23 cellular contexts compared by ENCODE assay signal in the genomic region with DNA sequence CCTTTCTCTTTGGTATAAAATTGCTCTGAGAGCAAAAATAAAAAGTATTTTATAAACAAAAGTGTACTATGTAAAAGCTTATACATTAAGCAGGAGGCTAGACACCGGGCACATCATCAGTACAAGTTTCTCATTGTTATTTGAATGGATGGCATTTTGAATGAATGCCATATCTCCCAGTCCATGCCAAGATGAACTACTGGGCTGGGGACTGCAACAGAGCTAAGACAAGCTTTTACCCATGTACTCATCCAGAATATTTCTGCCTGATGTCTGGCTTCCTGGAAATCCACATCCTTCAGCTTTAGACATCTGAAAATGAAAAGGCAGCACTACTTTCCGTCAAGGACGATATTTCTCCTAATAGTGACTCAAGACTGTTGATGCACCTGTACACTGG.
DNase-seq lines count a peak whose midpoint lies in the region; ATAC-seq and TF ChIP-seq lines count a peak whose summit lies in the region.
"Had no signal": no experiment of that assay in that cellular context is flagged by ENCODE, and none has a peak within 500 bp of the region (broad histone marks: within the 10 kb centered on the region; RNA-seq: fewer than 3 reads in every experiment).

No MANE protein-coding gene starts in this region.

- no peak overlapping the region for H3K4me3 Mint-ChIP-seq in CD4-positive, alpha-beta T cell
- H3K4me3 Mint-ChIP-seq: H9 had no signal

- no peaks in the 10 kb centered on the region for H3K4me1 ChIP-seq in testis
- H3K4me1 ChIP-seq: Peyer's patch had no signal

- no peaks in the 10 kb centered on the region for H3K9me3 ChIP-seq in testis
- H3K9me3 ChIP-seq in CD4-positive, alpha-beta T cell (ENCODE audit: control insufficient read depth, low read length) = no peaks in the 10 kb centered on the region
- H3K9me3 ChIP-seq: Peyer's patch had no signal

- H3K9me3 Mint-ChIP-seq in CD4-positive, alpha-beta T cell = peaks cover 16% of the 10 kb centered on the region

- 85 to 88% methylated on average over 3 of the region's 3 CpGs for WGBS in testis, 2 donors

- CTCF ChIA-PET in CD4-positive, alpha-beta T cell (lab: Charles Lee) = no interaction called here

- H3K27me3 ChIP-seq in testis = no peaks in the 10 kb centered on the region
- no peaks in the 10 kb centered on the region for H3K27me3 ChIP-seq in CD4-positive, alpha-beta T cell (ENCODE audit: control insufficient read depth, insufficient read depth, low read length)
- H3K27me3 ChIP-seq: Peyer's patch had no signal

- no peaks in the 10 kb centered on the region for H3K36me3 Mint-ChIP-seq in CD4-positive, alpha-beta T cell (ENCODE audit: low read depth)

- no peaks in the 10 kb centered on the region for H3K27me3 Mint-ChIP-seq in CD4-positive, alpha-beta T cell

- H3K27ac Mint-ChIP-seq in CD4-positive, alpha-beta T cell = no peak overlapping the region
- H3K27ac Mint-ChIP-seq: H9 had no signal

- POLR2A ChIA-PET in CD4-positive, alpha-beta T cell (lab: Charles Lee) = no interaction called here

- TF ChIP-seq POLR2A in testis (IDR thresholded peaks at IDR 0.05) = no peak

- no peaks in the 10 kb centered on the region for H3K36me3 ChIP-seq in testis (ENCODE audit: low read depth, missing control alignments)
- H3K36me3 ChIP-seq: Peyer's patch had no signal

- ATAC-seq in CD4-positive, alpha-beta T cell (ENCODE audit: poor library complexity) = no peak
- ATAC-seq: K562 had no signal

- H3K27ac ChIP-seq in cingulate gyrus (ENCODE audit: low read depth, low read length) = peak overlapping the region; percentile 95
- no peak overlapping the region for H3K27ac ChIP-seq in testis
- H3K27ac ChIP-seq in CD4-positive, alpha-beta T cell (ENCODE audit: low read depth, low read length) = no peak overlapping the region
- H3K27ac ChIP-seq: GM23248, Peyer's patch had no signal

- DNase-seq in Ammon's horn (ENCODE audit: low spot score) (peak; percentile 80), inferior parietal cortex (ENCODE audit: extremely low spot score) (peak; percentile 72), pons (ENCODE audit: low spot score) (peak; percentile 93), testis (no peak), NCI-H2196 treated with DMSO at 0.1 percent for 48 hours (lab: John Stamatoyannopoulos, UW; ENCODE audit: unreplicated experiment) (no peak), D341Med (ENCODE audit: low spot score) (no peak)
- no peak for DNase-seq in CD4-positive, alpha-beta T cell
- DNase-seq: 8988T, ACHN, GM23248, H9, Kasumi-1, NCI-H1092 treated with DMSO at 0.1 percent for 48 hours, NCI-H1436, NCI-H187 treated with DMSO at 0.1 percent for 48 hours, NCI-H2171 treated with DMSO at 0.1 percent for 48 hours, NCI-H446, NCI-H524 treated with DMSO at 0.1 percent for 48 hours, NCI-H82, Peyer's patch, SHP77 treated with DMSO at 0.1 percent for 48 hours had no signal

- TF ChIP-seq CTCF in testis (IDR thresholded peaks at IDR 0.05) = no peak
- no peak for TF ChIP-seq CTCF in CD4-positive, alpha-beta T cell (IDR thresholded peaks at IDR 0.05)

- intact Hi-C loops in testis (cut with DNase I; ENCODE audit: low total_unique reads) = no loop called here
- intact Hi-C loops in CD4-positive, alpha-beta T cell (cut with DNase I, micrococcal nuclease) = no loop called here

- no peak overlapping the region for H3K4me3 ChIP-seq in testis
- H3K4me3 ChIP-seq: GM23248, K562, Peyer's patch had no signal

- no peaks in the 10 kb centered on the region for H3K4me1 Mint-ChIP-seq in CD4-positive, alpha-beta T cell (ENCODE audit: low read depth)

Comparison
In these comparisons a context has a peak if more than half of its experiments do, and no peak if none do; other contexts are left out.
1. DNase-seq: peak in Ammon's horn (single experiment), inferior parietal cortex (single experiment) and pons (single experiment); none in testis (single experiment), NCI-H2196 treated with DMSO at 0.1 percent for 48 hours (single experiment), CD4-positive, alpha-beta T cell (0 of 10) and D341Med (single experiment).